Comparison of ENCODE assay signal across 19 cellular contexts in genomic region chr3:61454806-61455205, GRCh38.
A peak's percentile ranks its signal among the peaks of the same experiment; 100 is the strongest.
DNase-seq lines count a peak whose midpoint lies in the region; ATAC-seq and TF ChIP-seq lines count a peak whose summit lies in the region.
"Had no signal": no experiment of that assay in that cellular context is flagged by ENCODE, and none has a peak within 500 bp of the region (broad histone marks: within the 10 kb centered on the region; RNA-seq: fewer than 3 reads in every experiment).

No MANE protein-coding gene starts in this region.

- TF ChIP-seq CTCF in fibroblast of mammary gland (conservative IDR thresholded peaks at IDR 0.05; ENCODE audit: control insufficient read depth, insufficient read depth, low read depth, low read length) = no peak
- TF ChIP-seq CTCF in GM10266 (IDR thresholded peaks at IDR 0.05; ENCODE audit: control insufficient read depth, insufficient read depth, low read depth, missing control alignments) = no peak

- H3K4me3 ChIP-seq in fibroblast of mammary gland (ENCODE audit: control insufficient read depth, low read depth, low read length) = no peak overlapping the region
- H3K4me3 ChIP-seq: BLaER1 treated with 17β-estradiol and CSF1 and Interleukin-3, amounts not matched to agents 10 nM and 100 nM; K562 had no signal

- ATAC-seq in GM18520 (IDR thresholded peaks at IDR 0.05; ENCODE audit: unreplicated experiment) = no peak
- ATAC-seq: HepG2, K562 had no signal

- DNase-seq in Daoy (ENCODE audit: low read depth) (peak; percentile 46), RKO (ENCODE audit: low spot score) (peak; percentile 76), fibroblast of mammary gland (ENCODE audit: low read depth) (peak; percentile 80), kidney tubule cell (ENCODE audit: low spot score) (peak; percentile 63), GM10266 (ENCODE audit: extremely low spot score) (no peak), MV-4-11 (lab: John Stamatoyannopoulos, UW) (no peak)
- DNase-seq: AML-193; CD4-positive, alpha-beta T cell; COR-L47; DMS53; EL; GDM1; NCI-H2029; NCI-H526 treated with DMSO at 0.1 percent for 48 hours; SHP77 had no signal

Comparison
In these comparisons a context has a peak if more than half of its experiments do, and no peak if none do; other contexts are left out.
1. DNase-seq: peak in Daoy (single experiment), RKO (single experiment), fibroblast of mammary gland (single experiment) and kidney tubule cell (single experiment); none in GM10266 (single experiment) and MV-4-11 (single experiment).